Comparison of ENCODE assay signal across 8 cellular contexts in the genomic region with DNA sequence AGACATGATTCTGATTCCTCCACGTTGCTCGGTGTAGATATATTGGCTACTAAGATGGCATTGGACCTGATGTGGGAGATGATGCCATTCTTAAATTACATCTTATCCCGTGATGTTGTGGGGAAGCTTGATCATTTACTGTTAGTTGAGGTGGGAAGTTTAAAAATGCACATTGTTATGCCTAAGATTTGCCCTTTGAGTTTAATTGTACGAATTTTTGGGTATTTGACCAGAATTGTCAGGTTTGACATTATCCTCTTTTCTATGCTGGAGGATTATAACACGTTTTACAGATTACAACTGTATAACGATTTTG. TPM values are rescaled to one million over a fixed set of nuclear protein-coding genes. Genes with fewer than 3 reads are reported as not detected.
DNase-seq lines count a peak whose midpoint lies in the region; ATAC-seq and TF ChIP-seq lines count a peak whose summit lies in the region.

No MANE protein-coding gene starts in this region.

- H3K27me3 Mint-ChIP-seq in activated T-helper 17 cell treated with anti-CD3 and anti-CD28 coated beads, Interleukin-2, amount 50 U/mL, for 72 hours = no peaks in the 10 kb centered on the region
- no peaks in the 10 kb centered on the region for H3K27me3 Mint-ChIP-seq in stimulated activated memory B cell treated with anti-CD40 and anti-IgM and Interleukin-4, amounts not matched to agents 10 μg/mL and 1 μg/mL and 100 μg/mL, for 72 hours

- no peaks in the 10 kb centered on the region for H3K9me3 ChIP-seq in iPS-15b (ENCODE audit: control insufficient read depth, insufficient read depth, low read length)

- H3K4me3 ChIP-seq in HFF-Myc (replicated peaks; ENCODE audit: low read depth, low read length) (peak overlapping the region; percentile 64), iPS-15b (ENCODE audit: low read depth, low read length) (peak overlapping the region; percentile 100)

- no peak for TF ChIP-seq CTCF in HFF-Myc (IDR thresholded peaks at IDR 0.05; ENCODE audit: low read depth, low read length, missing control alignments)
- no peak for TF ChIP-seq CTCF in GM13976 (IDR thresholded peaks at IDR 0.05; ENCODE audit: borderline replicate concordance, control extremely low read depth, extremely low read depth, insufficient read depth, missing control alignments)

- no peaks in the 10 kb centered on the region for H3K9me3 Mint-ChIP-seq in activated T-helper 17 cell treated with anti-CD3 and anti-CD28 coated beads, Interleukin-2, amount 50 U/mL, for 72 hours
- no peaks in the 10 kb centered on the region for H3K9me3 Mint-ChIP-seq in stimulated activated memory B cell treated with anti-CD40 and anti-IgM and Interleukin-4, amounts not matched to agents 10 μg/mL and 1 μg/mL and 100 μg/mL, for 72 hours

- peaks cover 35% of the 10 kb centered on the region for H3K36me3 Mint-ChIP-seq in activated T-helper 17 cell treated with anti-CD3 and anti-CD28 coated beads, Interleukin-2, amount 50 U/mL, for 72 hours (ENCODE audit: low read depth)
- H3K36me3 Mint-ChIP-seq in stimulated activated memory B cell treated with anti-CD40 and anti-IgM and Interleukin-4, amounts not matched to agents 10 μg/mL and 1 μg/mL and 100 μg/mL, for 72 hours = peaks cover 23% of the 10 kb centered on the region

- peaks cover 41% of the 10 kb centered on the region for H3K4me1 Mint-ChIP-seq in activated T-helper 17 cell treated with anti-CD3 and anti-CD28 coated beads, Interleukin-2, amount 50 U/mL, for 72 hours
- H3K4me1 Mint-ChIP-seq in stimulated activated memory B cell treated with anti-CD40 and anti-IgM and Interleukin-4, amounts not matched to agents 10 μg/mL and 1 μg/mL and 100 μg/mL, for 72 hours = peaks cover 51% of the 10 kb centered on the region

- peaks cover 3% of the 10 kb centered on the region for H3K36me3 ChIP-seq in iPS-15b (ENCODE audit: control insufficient read depth, insufficient read depth, low read length)

- no peak for ATAC-seq in activated T-helper 17 cell treated with anti-CD3 and anti-CD28 coated beads, Interleukin-2, amount 50 U/mL, for 72 hours (replicated peaks)
- ATAC-seq in stimulated activated memory B cell treated with anti-CD40 and anti-IgM and Interleukin-4, amounts not matched to agents 10 μg/mL and 1 μg/mL and 100 μg/mL, for 72 hours = no peak
- no peak for ATAC-seq in sciatic nerve

- H3K4me3 Mint-ChIP-seq in activated T-helper 17 cell treated with anti-CD3 and anti-CD28 coated beads, Interleukin-2, amount 50 U/mL, for 72 hours = peak overlapping the region; percentile 89
- H3K4me3 Mint-ChIP-seq in stimulated activated memory B cell treated with anti-CD40 and anti-IgM and Interleukin-4, amounts not matched to agents 10 μg/mL and 1 μg/mL and 100 μg/mL, for 72 hours = peak overlapping the region; percentile 99

- peaks cover 15% of the 10 kb centered on the region for H3K4me1 ChIP-seq in iPS-15b (ENCODE audit: control insufficient read depth, insufficient read depth, low read length)

- H3K27me3 ChIP-seq in iPS-15b (ENCODE audit: control insufficient read depth, insufficient read depth, low read length) = no peaks in the 10 kb centered on the region

- H3K9ac ChIP-seq in iPS-15b (ENCODE audit: low read depth, low read length) = no peak overlapping the region

- DNase-seq in HFF-Myc (ENCODE audit: extremely low read depth, low read depth) (no peak), sciatic nerve (ENCODE audit: low spot score) (no peak), GM13976 (ENCODE audit: low spot score) (no peak), COLO668 (lab: John Stamatoyannopoulos, UW; ENCODE audit: unreplicated experiment) (no peak), NCI-H1105 treated with DMSO at 0.1 percent for 48 hours (lab: John Stamatoyannopoulos, UW) (no peak)

- H3K27ac Mint-ChIP-seq in activated T-helper 17 cell treated with anti-CD3 and anti-CD28 coated beads, Interleukin-2, amount 50 U/mL, for 72 hours = peak overlapping the region; percentile 95
- peak overlapping the region; percentile 98 for H3K27ac Mint-ChIP-seq in stimulated activated memory B cell treated with anti-CD40 and anti-IgM and Interleukin-4, amounts not matched to agents 10 μg/mL and 1 μg/mL and 100 μg/mL, for 72 hours

- intact Hi-C loops in sciatic nerve (cut with DNase I) = no loop called here

- in situ Hi-C loops in GM13976 (cut with MboI; ENCODE audit: low sequenced_read_pairs, unreplicated experiment) = no loop called here

RNA-seq across cellular contexts. Expression of gene FEM1B, which starts 1.6 kb away (rescaled TPM):
- 10 to 100 TPM; 35.1 to 43.6 TPM for total RNA-seq in activated T-helper 17 cell treated with anti-CD3 and anti-CD28 coated beads, Interleukin-2, amount 50 U/mL, for 72 hours
- total RNA-seq in sciatic nerve = 58.0 TPM

RNA-seq across cellular contexts. Expression of gene CLN6, which starts 49.6 kb away (rescaled TPM):
- total RNA-seq in activated T-helper 17 cell treated with anti-CD3 and anti-CD28 coated beads, Interleukin-2, amount 50 U/mL, for 72 hours = 10 to 100 TPM; 44.2 to 69.7 TPM
- 15.0 TPM for total RNA-seq in sciatic nerve
